Comparison of ENCODE assay signal across 9 cellular contexts in genomic region chr10:72329290-72330058, GRCh38. TPM values are rescaled to one million over a fixed set of nuclear protein-coding genes. Genes with fewer than 3 reads are reported as not detected.
DNase-seq lines count a peak whose midpoint lies in the region; ATAC-seq and TF ChIP-seq lines count a peak whose summit lies in the region.
"Had no signal": no experiment of that assay in that cellular context is flagged by ENCODE, and none has a peak within 500 bp of the region (broad histone marks: within the 10 kb centered on the region; RNA-seq: fewer than 3 reads in every experiment).

No MANE protein-coding gene starts in this region.

- H2AFZ ChIP-seq in mammary epithelial cell (ENCODE audit: low read depth, low read length) = no peak overlapping the region

- H3K27me3 ChIP-seq in mammary epithelial cell (ENCODE audit: insufficient read depth, low read length) = no peaks in the 10 kb centered on the region

- H3K27ac Mint-ChIP-seq in CD14-positive monocyte (peak overlapping the region in 5 of 7 donors; percentile 24 to 96 (median 72)), neural crest cell (ENCODE audit: unreplicated experiment) (no peak overlapping the region)

- H3K9ac ChIP-seq in mammary epithelial cell (ENCODE audit: insufficient read depth, low read length) = peak overlapping the region; percentile 17

- no peak overlapping the region for H3K4me2 ChIP-seq in mammary epithelial cell (ENCODE audit: insufficient read depth, low read depth, low read length)

- over 99% methylated on average over 9 of the region's 11 CpGs for WGBS in mammary epithelial cell (ENCODE audit: low coverage, missing lambda C conversion rate)

- H3K9me3 ChIP-seq in mammary epithelial cell (replicated peaks; ENCODE audit: insufficient read depth, low read length) = no peaks in the 10 kb centered on the region

- peaks cover 0 to 8% (median 0%) of the 10 kb centered on the region in 7 donors for H3K9me3 Mint-ChIP-seq in CD14-positive monocyte
- H3K9me3 Mint-ChIP-seq in neural crest cell = no peaks in the 10 kb centered on the region

- peak overlapping the region in 1 of 2 donors; percentile 46 for H3K4me3 Mint-ChIP-seq in CD14-positive monocyte
- H3K4me3 Mint-ChIP-seq in neural crest cell = peak overlapping the region; percentile 31

- DNase-seq in CD14-positive monocyte (ENCODE audit: low spot score) = no peak
- peak; percentile 59 for DNase-seq in NCI-H69 (lab: John Stamatoyannopoulos, UW)
- DNase-seq in mammary epithelial cell = no peak
- no peak for DNase-seq in neural crest cell (ENCODE audit: low read depth, low spot score)
- no peak for DNase-seq in activated gamma-delta T cell (lab: John Stamatoyannopoulos, UW)
- DNase-seq in COLO829 (ENCODE audit: low spot score) = no peak
- DNase-seq: SIG-M5 had no signal

- ATAC-seq in HG03439 (IDR thresholded peaks at IDR 0.05; ENCODE audit: unreplicated experiment) = no peak
- ATAC-seq in GM19452 (IDR thresholded peaks at IDR 0.05; ENCODE audit: unreplicated experiment) = no peak

- intact Hi-C loops in CD14-positive monocyte (cut with micrococcal nuclease) (loop anchor here (5.0 to 10.0 kb wide), 3 partner anchors 32 to 195 kb away; partner anchors contain the start of gene DDIT4 (in 1 of the 2)), mammary epithelial cell (cut with micrococcal nuclease) (loop anchor here (2.0 kb wide), 2 partner anchors 107 to 203 kb away; no protein-coding TSS in a partner anchor)

- H4K20me1 ChIP-seq in mammary epithelial cell (ENCODE audit: insufficient read depth, low read length) = no peaks in the 10 kb centered on the region

- CTCF ChIA-PET in mammary epithelial cell (lab: Charles Lee; ENCODE audit: low non-redundant PET) = no interaction called here

- BruUV-seq in mammary epithelial cell (replicated peaks; lab: Mats Ljungman, UMichigan) = no TSS peak

- H3K4me3 ChIP-seq in mammary epithelial cell (replicated peaks in 1 of 3; ENCODE audit: insufficient read depth in 1 of 3, low read depth in 2 of 3, low read length in 3 of 3) = no peak overlapping the region

- peaks cover 0 to 11% (median 5%) of the 10 kb centered on the region in 3 donors for H3K27me3 Mint-ChIP-seq in CD14-positive monocyte (ENCODE audit: low read depth in 3 of 3)
- peaks cover 2% of the 10 kb centered on the region for H3K27me3 Mint-ChIP-seq in neural crest cell (ENCODE audit: low read depth)

- in situ Hi-C loops in mammary epithelial cell (cut with MboI; ENCODE audit: low sequenced_read_pairs in 2 of 2) = loop anchor here (10.0 to 25.0 kb wide), 3 partner anchors 55 to 417 kb away; partner anchors contain the start of gene DDIT4 (in 1 of the 2)

- H3K79me2 ChIP-seq in mammary epithelial cell (ENCODE audit: insufficient read depth, low read length) = peaks cover 6% of the 10 kb centered on the region

- H3K27ac ChIP-seq in mammary epithelial cell (ENCODE audit: insufficient read depth, low read depth, low read length) = peak overlapping the region; percentile 62

- H3K36me3 Mint-ChIP-seq in CD14-positive monocyte = peaks cover 13 to 16% of the 10 kb centered on the region in 2 donors
- no peaks in the 10 kb centered on the region for H3K36me3 Mint-ChIP-seq in neural crest cell (ENCODE audit: low read depth)

- H3K4me1 ChIP-seq in mammary epithelial cell (ENCODE audit: insufficient read depth, low read length) = peaks cover 65% of the 10 kb centered on the region

- dilution Hi-C loops in mammary epithelial cell (cut with HindIII; ENCODE audit: low sequenced_read_pairs) = loop anchor here (10.0 to 25.0 kb wide), 3 partner anchors 192 to 565 kb away; partner anchors contain the start of gene CHST3

- no peak for TF ChIP-seq CTCF in CD14-positive monocyte (IDR thresholded peaks at IDR 0.05)
- TF ChIP-seq CTCF in mammary epithelial cell (conservative IDR thresholded peaks at IDR 0.05 in 1 of 2, IDR thresholded peaks at IDR 0.05 in 1 of 2; ENCODE audit: extremely low read depth in 1 of 2, insufficient read depth in 1 of 2, low read depth in 1 of 2, low read length in 2 of 2) = no peak
- TF ChIP-seq CTCF in neural crest cell (conservative IDR thresholded peaks at IDR 0.05) = no peak

- peaks cover 81% of the 10 kb centered on the region for H3K4me1 Mint-ChIP-seq in CD14-positive monocyte
- peaks cover 77% of the 10 kb centered on the region for H3K4me1 Mint-ChIP-seq in neural crest cell

- peaks cover 3% of the 10 kb centered on the region for H3K36me3 ChIP-seq in mammary epithelial cell (ENCODE audit: insufficient read depth, low read length)

RNA-seq across cellular contexts. Expression of gene DNAJB12, which starts 25.2 kb away (rescaled TPM):
- polyA plus RNA-seq in CD14-positive monocyte (10 to 100 TPM; 26.5 to 37.9 TPM), mammary epithelial cell (58.9 TPM)
- total RNA-seq in mammary epithelial cell (10 to 100 TPM; 57.7 to 98.4 TPM), neural crest cell (32.4 and 36.5 TPM in 2 replicates)
- polyA minus RNA-seq in mammary epithelial cell = 60.1 TPM

RNA-seq across cellular contexts. Expression of gene DDIT4, which starts 55.8 kb away (rescaled TPM):
- polyA plus RNA-seq in CD14-positive monocyte (10 to 100 TPM; 26.1 to 45.8 TPM), mammary epithelial cell (542 TPM)
- total RNA-seq in mammary epithelial cell (1,000 to 10,000 TPM in 1 of 2 donors, 100 to 1,000 TPM in 1; 772 to 1,235 TPM), neural crest cell (68.6 and 80.1 TPM in 2 replicates)
- 521 TPM for polyA minus RNA-seq in mammary epithelial cell
